In genomic region chr3:195549931-195550519, GRCh38 we compare ENCODE assay signal across 9 cellular contexts. TPM values are rescaled to one million over a fixed set of nuclear protein-coding genes. Genes with fewer than 3 reads are reported as not detected.
A peak's percentile ranks its signal among the peaks of the same experiment; 100 is the strongest.
DNase-seq lines count a peak whose midpoint lies in the region; ATAC-seq and TF ChIP-seq lines count a peak whose summit lies in the region.
"Had no signal": no experiment of that assay in that cellular context is flagged by ENCODE, and none has a peak within 500 bp of the region (broad histone marks: within the 10 kb centered on the region; RNA-seq: fewer than 3 reads in every experiment).

No MANE protein-coding gene starts in this region.

- H3K27ac ChIP-seq in endodermal cell (ENCODE audit: low read depth, low read length), result no peak overlapping the region
- H3K27ac ChIP-seq: PC-9 had no signal

- H3K27ac Mint-ChIP-seq in activated naive CD4-positive, alpha-beta T cell treated with anti-CD3 and anti-CD28 coated beads, Interleukin-2, amount 50 U/mL, for 72 hours, result peak overlapping the region; percentile 58 to 77
- no peak overlapping the region for H3K27ac Mint-ChIP-seq in endodermal cell

- H3K36me3 Mint-ChIP-seq in activated naive CD4-positive, alpha-beta T cell treated with anti-CD3 and anti-CD28 coated beads, Interleukin-2, amount 50 U/mL, for 72 hours, result no peaks in the 10 kb centered on the region
- H3K36me3 Mint-ChIP-seq in endodermal cell (ENCODE audit: low read depth), result no peaks in the 10 kb centered on the region

- H3K9me3 ChIP-seq in endodermal cell (ENCODE audit: control insufficient read depth, low read length), result no peaks in the 10 kb centered on the region

- in situ Hi-C loops in ACHN (cut with HindIII; ENCODE audit: low pct_ligation_motif_present, low pct_unique_long_range_greater_than_20kb, low sequenced_read_pairs), result no loop called here

- no peaks in the 10 kb centered on the region for H3K27me3 ChIP-seq in endodermal cell (ENCODE audit: control insufficient read depth, insufficient read depth, low read length, poor library complexity, severe bottlenecking)

- H3K4me3 ChIP-seq in endodermal cell (ENCODE audit: low read length), result no peak overlapping the region
- H3K4me3 ChIP-seq: PC-9 had no signal

- TF ChIP-seq CTCF in endodermal cell (conservative IDR thresholded peaks at IDR 0.05), result no peak

- H3K36me3 ChIP-seq in endodermal cell (ENCODE audit: control insufficient read depth, insufficient read depth, low read length), result no peaks in the 10 kb centered on the region

- H3K4me1 Mint-ChIP-seq in endodermal cell, result peaks cover 16% of the 10 kb centered on the region

- 87 to 96% methylated on average over 6 to 9 of the region's 9 CpGs for WGBS in endodermal cell (ENCODE audit: insufficient coverage in 1 of 2, insufficient read length in 1 of 2), 2 experiments

- peak; percentile 78 for DNase-seq in RPMI8226
- peak; percentile 43 to 72 for DNase-seq in activated naive CD4-positive, alpha-beta T cell treated with anti-CD3 and anti-CD28 coated beads, Interleukin-2, amount 50 U/mL, for 72 hours (ENCODE audit: low spot score in 2 of 2)
- peak; percentile 46 to 52 for DNase-seq in stimulated activated CD4-positive, alpha-beta T cell treated with anti-CD3 and anti-CD28 coated beads, Interleukin-2, amount 100 ng/mL, for 48 hours
- DNase-seq in endodermal cell, result no peak
- DNase-seq in ACHN, result no peak
- no peak for DNase-seq in occipital lobe (lab: John Stamatoyannopoulos, UW)
- DNase-seq in NCI-H1048 (lab: John Stamatoyannopoulos, UW), result no peak

- H3K4me3 Mint-ChIP-seq in endodermal cell, result no peak overlapping the region

- peaks cover 9% of the 10 kb centered on the region for H3K4me1 ChIP-seq in endodermal cell (ENCODE audit: control insufficient read depth, insufficient read depth, low read length)

- no peak overlapping the region for H3K9ac ChIP-seq in endodermal cell (ENCODE audit: extremely low read depth, low read length, poor library complexity, severe bottlenecking)

- no peaks in the 10 kb centered on the region for H3K9me3 Mint-ChIP-seq in activated naive CD4-positive, alpha-beta T cell treated with anti-CD3 and anti-CD28 coated beads, Interleukin-2, amount 50 U/mL, for 72 hours
- no peaks in the 10 kb centered on the region for H3K9me3 Mint-ChIP-seq in endodermal cell

- H3K27me3 Mint-ChIP-seq in endodermal cell (ENCODE audit: insufficient read depth), result peaks cover 12% of the 10 kb centered on the region

- ATAC-seq in GM21528 (IDR thresholded peaks at IDR 0.05; ENCODE audit: low FRiP score, unreplicated experiment), result peak; percentile 57
- ATAC-seq in activated naive CD4-positive, alpha-beta T cell treated with anti-CD3 and anti-CD28 coated beads, Interleukin-2, amount 50 U/mL, for 72 hours, result peak; percentile 43 to 67

RNA-seq across cellular contexts. Expression of gene PPP1R2, which starts 6.9 kb away (rescaled TPM):
- 100 to 1,000 TPM in 1 of 2 donors, 10 to 100 TPM in 1; 88.6 to 129 TPM for total RNA-seq in activated naive CD4-positive, alpha-beta T cell treated with anti-CD3 and anti-CD28 coated beads, Interleukin-2, amount 50 U/mL, for 72 hours
- total RNA-seq in endodermal cell (10 to 100 TPM; 24.2 to 30.7 TPM), occipital lobe (92.3 TPM)
- 32.5 TPM for polyA plus RNA-seq in endodermal cell (2013, experiment 1 of 2)
- polyA plus RNA-seq in endodermal cell (2013, experiment 2 of 2), result 33.1 TPM

RNA-seq across cellular contexts. Expression of gene APOD, which starts 33.7 kb away (rescaled TPM):
- total RNA-seq in activated naive CD4-positive, alpha-beta T cell treated with anti-CD3 and anti-CD28 coated beads, Interleukin-2, amount 50 U/mL, for 72 hours, result under 1 TPM; 0.30 to 0.54 TPM
- total RNA-seq in endodermal cell, result not detected
- not detected for polyA plus RNA-seq in endodermal cell (2013, experiment 1 of 2)
- polyA plus RNA-seq in endodermal cell (2013, experiment 2 of 2), result 0.87 TPM
- 3.6 TPM for total RNA-seq in occipital lobe

Comparison
In these comparisons a context has a peak if more than half of its experiments do, and no peak if none do; other contexts are left out.
1. DNase-seq: peak in RPMI8226 (single experiment), activated naive CD4-positive, alpha-beta T cell treated with anti-CD3 and anti-CD28 coated beads, Interleukin-2, amount 50 U/mL, for 72 hours (2 of 2) and stimulated activated CD4-positive, alpha-beta T cell treated with anti-CD3 and anti-CD28 coated beads, Interleukin-2, amount 100 ng/mL, for 48 hours (2 of 2); none in endodermal cell (single experiment), ACHN (single experiment), occipital lobe (single experiment) and NCI-H1048 (single experiment).